Comparison of ENCODE assay signal across 1 cellular context in genomic region chr7:87202208-87202607, GRCh38.
TF ChIP-seq lines count a peak whose summit lies in the region.

No MANE protein-coding gene starts in this region.

TF ChIP-seq in K562, 482 proteins besides CTCF, POLR2A, EP300 and RAD21:
- TF ChIP-seq NR4A1 (CRISPR knock-in tag; IDR thresholded peaks at IDR 0.05) (no peak), NR4A1 (tag; IDR thresholded peaks at IDR 0.05) (no peak), PHF8 (IDR thresholded peaks at IDR 0.05; ENCODE audit: borderline replicate concordance, low read length) (no peak), SUPT5H (IDR thresholded peaks at IDR 0.05) (0 out of 2 replicates have a peak, but pooled peaks have one; percentile 13), DMBX1 (CRISPR knock-in tag; IDR thresholded peaks at IDR 0.05; ENCODE audit: borderline replicate concordance) (no peak), ZNF586 (CRISPR knock-in tag; conservative IDR thresholded peaks at IDR 0.05) (no peak)
